In the genomic region with DNA sequence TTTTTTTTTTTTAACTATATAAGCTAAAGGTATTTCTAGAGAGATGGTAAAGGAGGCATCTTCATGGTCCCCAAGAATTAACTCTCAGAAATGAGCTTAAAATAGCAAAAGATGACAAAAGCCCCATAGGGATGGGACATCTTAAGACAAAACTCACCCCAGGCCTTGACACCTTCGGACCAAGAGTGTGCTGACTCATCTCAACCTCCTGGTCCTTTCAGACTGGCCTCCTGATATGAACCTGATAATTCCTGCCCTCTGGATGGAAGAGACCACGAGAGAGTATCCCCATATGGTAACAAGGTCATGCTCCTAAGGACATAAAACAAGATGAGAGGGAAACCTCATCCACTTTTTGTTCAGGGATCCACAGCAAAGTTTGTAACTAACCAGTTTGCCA, we compare ENCODE assay signal across 1 cellular context.
A peak's percentile ranks its signal among the peaks of the same experiment; 100 is the strongest.
TF ChIP-seq lines count a peak whose summit lies in the region.

No MANE protein-coding gene starts in this region.

TF ChIP-seq in HepG2, 621 proteins besides CTCF, POLR2A, EP300 and RAD21:
- TF ChIP-seq ZNF747 (CRISPR knock-in tag; IDR thresholded peaks at IDR 0.05; ENCODE audit: borderline replicate concordance) (0 out of 2 replicates have a peak, but pooled peaks have one; percentile 1), KLF12 (CRISPR knock-in tag; IDR thresholded peaks at IDR 0.05; ENCODE audit: borderline replicate concordance) (peak; percentile 13; the same call in 1 of the 2 replicates), KAT7 (CRISPR knock-in tag; IDR thresholded peaks at IDR 0.05; ENCODE audit: borderline replicate concordance) (no peak), ZNF776 (CRISPR knock-in tag; IDR thresholded peaks at IDR 0.05) (no peak), HNF4A (CRISPR knock-in tag; IDR thresholded peaks at IDR 0.05) (peak; percentile 5; the same call in 1 of the 2 replicates), MAFK (conservative IDR thresholded peaks at IDR 0.05 in 1 of 2, IDR thresholded peaks at IDR 0.05 in 1 of 2; ENCODE audit: low read length in 2 of 2) (peak in 1 of 2 experiments; percentile 42; a peak in 2 of 4 replicates), ERF (CRISPR knock-in tag; IDR thresholded peaks at IDR 0.05) (0 out of 2 replicates have a peak, but pooled peaks have one; percentile 11), SPEN (CRISPR knock-in tag; IDR thresholded peaks at IDR 0.05; ENCODE audit: low read depth) (no peak), FOXJ3 (CRISPR knock-in tag; IDR thresholded peaks at IDR 0.05; ENCODE audit: borderline replicate concordance) (0 out of 2 replicates have a peak, but pooled peaks have one; percentile 1), ZNF607 (CRISPR knock-in tag; IDR thresholded peaks at IDR 0.05; ENCODE audit: borderline replicate concordance) (no peak), ZSCAN31 (CRISPR knock-in tag; IDR thresholded peaks at IDR 0.05; ENCODE audit: low read depth) (no peak), NR2F6 (IDR thresholded peaks at IDR 0.05) (no peak), NR2F6 (CRISPR knock-in tag; IDR thresholded peaks at IDR 0.05) (no peak), JUN (CRISPR knock-in tag; IDR thresholded peaks at IDR 0.05) (no peak), MEIS2 (CRISPR knock-in tag; IDR thresholded peaks at IDR 0.05) (no peak)
- TF ChIP-seq, protein P1, sequence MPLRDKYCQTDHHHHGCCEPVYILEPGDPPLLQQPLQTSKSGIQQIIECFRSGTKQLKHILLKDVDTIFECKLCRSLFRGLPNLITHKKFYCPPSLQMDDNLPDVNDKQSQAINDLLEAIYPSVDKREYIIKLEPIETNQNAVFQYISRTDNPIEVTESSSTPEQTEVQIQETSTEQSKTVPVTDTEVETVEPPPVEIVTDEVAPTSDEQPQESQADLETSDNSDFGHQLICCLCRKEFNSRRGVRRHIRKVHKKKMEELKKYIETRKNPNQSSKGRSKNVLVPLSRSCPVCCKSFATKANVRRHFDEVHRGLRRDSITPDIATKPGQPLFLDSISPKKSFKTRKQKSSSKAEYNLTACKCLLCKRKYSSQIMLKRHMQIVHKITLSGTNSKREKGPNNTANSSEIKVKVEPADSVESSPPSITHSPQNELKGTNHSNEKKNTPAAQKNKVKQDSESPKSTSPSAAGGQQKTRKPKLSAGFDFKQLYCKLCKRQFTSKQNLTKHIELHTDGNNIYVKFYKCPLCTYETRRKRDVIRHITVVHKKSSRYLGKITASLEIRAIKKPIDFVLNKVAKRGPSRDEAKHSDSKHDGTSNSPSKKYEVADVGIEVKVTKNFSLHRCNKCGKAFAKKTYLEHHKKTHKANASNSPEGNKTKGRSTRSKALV (CRISPR knock-in tag; IDR thresholded peaks at IDR 0.05), result no peak
- TF ChIP-seq, protein P2, sequence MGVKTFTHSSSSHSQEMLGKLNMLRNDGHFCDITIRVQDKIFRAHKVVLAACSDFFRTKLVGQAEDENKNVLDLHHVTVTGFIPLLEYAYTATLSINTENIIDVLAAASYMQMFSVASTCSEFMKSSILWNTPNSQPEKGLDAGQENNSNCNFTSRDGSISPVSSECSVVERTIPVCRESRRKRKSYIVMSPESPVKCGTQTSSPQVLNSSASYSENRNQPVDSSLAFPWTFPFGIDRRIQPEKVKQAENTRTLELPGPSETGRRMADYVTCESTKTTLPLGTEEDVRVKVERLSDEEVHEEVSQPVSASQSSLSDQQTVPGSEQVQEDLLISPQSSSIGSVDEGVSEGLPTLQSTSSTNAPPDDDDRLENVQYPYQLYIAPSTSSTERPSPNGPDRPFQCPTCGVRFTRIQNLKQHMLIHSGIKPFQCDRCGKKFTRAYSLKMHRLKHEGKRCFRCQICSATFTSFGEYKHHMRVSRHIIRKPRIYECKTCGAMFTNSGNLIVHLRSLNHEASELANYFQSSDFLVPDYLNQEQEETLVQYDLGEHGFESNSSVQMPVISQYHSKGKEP (CRISPR knock-in tag; IDR thresholded peaks at IDR 0.05), result no peak
- TF ChIP-seq, protein P3, sequence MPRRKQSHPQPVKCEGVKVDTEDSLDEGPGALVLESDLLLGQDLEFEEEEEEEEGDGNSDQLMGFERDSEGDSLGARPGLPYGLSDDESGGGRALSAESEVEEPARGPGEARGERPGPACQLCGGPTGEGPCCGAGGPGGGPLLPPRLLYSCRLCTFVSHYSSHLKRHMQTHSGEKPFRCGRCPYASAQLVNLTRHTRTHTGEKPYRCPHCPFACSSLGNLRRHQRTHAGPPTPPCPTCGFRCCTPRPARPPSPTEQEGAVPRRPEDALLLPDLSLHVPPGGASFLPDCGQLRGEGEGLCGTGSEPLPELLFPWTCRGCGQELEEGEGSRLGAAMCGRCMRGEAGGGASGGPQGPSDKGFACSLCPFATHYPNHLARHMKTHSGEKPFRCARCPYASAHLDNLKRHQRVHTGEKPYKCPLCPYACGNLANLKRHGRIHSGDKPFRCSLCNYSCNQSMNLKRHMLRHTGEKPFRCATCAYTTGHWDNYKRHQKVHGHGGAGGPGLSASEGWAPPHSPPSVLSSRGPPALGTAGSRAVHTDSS (CRISPR knock-in tag; conservative IDR thresholded peaks at IDR 0.05), result no peak
